Comparison of ENCODE assay signal across 17 cellular contexts in genomic region chr9:72207278-72207677, GRCh38. TPM values are rescaled to one million over a fixed set of nuclear protein-coding genes. Genes with fewer than 3 reads are reported as not detected.
DNase-seq lines count a peak whose midpoint lies in the region; ATAC-seq and TF ChIP-seq lines count a peak whose summit lies in the region.
"Had no signal": no experiment of that assay in that cellular context is flagged by ENCODE, and none has a peak within 500 bp of the region (broad histone marks: within the 10 kb centered on the region; RNA-seq: fewer than 3 reads in every experiment).

No MANE protein-coding gene starts in this region.

- H3K9me3 Mint-ChIP-seq in immature natural killer cell: no peaks in the 10 kb centered on the region
- H3K9me3 Mint-ChIP-seq: activated naive CD4-positive, alpha-beta T cell treated with anti-CD3 and anti-CD28 coated beads, Interleukin-2, amount 50 U/mL, for 24 hours had no signal

- H3K4me1 Mint-ChIP-seq in immature natural killer cell: no peaks in the 10 kb centered on the region
- H3K4me1 Mint-ChIP-seq: activated CD8-positive, alpha-beta memory T cell treated with anti-CD3 and anti-CD28 coated beads, Interleukin-2, amount 10 ng/mL, durations not matched to agents 7 days and 5 days; activated naive CD4-positive, alpha-beta T cell treated with anti-CD3 and anti-CD28 coated beads, Interleukin-2, amount 50 U/mL, for 24 hours had no signal

- no peaks in the 10 kb centered on the region for H3K9me3 ChIP-seq in mucosa of descending colon
- H3K9me3 ChIP-seq: neutrophil, thoracic aorta had no signal

- no peaks in the 10 kb centered on the region for H3K4me1 ChIP-seq in mucosa of descending colon (ENCODE audit: low read depth)

- ATAC-seq in GM19043 (IDR thresholded peaks at IDR 0.05; ENCODE audit: low read depth, unreplicated experiment): peak; percentile 52
- peak; percentile 50 for ATAC-seq in GM21737 (IDR thresholded peaks at IDR 0.05; ENCODE audit: unreplicated experiment)
- peak; percentile 71 for ATAC-seq in HG03196 (IDR thresholded peaks at IDR 0.05; ENCODE audit: unreplicated experiment)
- ATAC-seq in mucosa of descending colon: peak; percentile 16
- ATAC-seq: activated CD8-positive, alpha-beta memory T cell treated with anti-CD3 and anti-CD28 coated beads, Interleukin-2, amount 10 ng/mL, durations not matched to agents 7 days and 5 days had no signal

- peaks cover 4 to 5% (median 4%) of the 10 kb centered on the region in 3 donors for H3K27me3 Mint-ChIP-seq in immature natural killer cell (ENCODE audit: low read depth in 3 of 3)

- H3K36me3 Mint-ChIP-seq in immature natural killer cell: no peaks in the 10 kb centered on the region
- H3K36me3 Mint-ChIP-seq: activated CD8-positive, alpha-beta memory T cell treated with anti-CD3 and anti-CD28 coated beads, Interleukin-2, amount 10 ng/mL, durations not matched to agents 7 days and 5 days; activated naive CD4-positive, alpha-beta T cell treated with anti-CD3 and anti-CD28 coated beads, Interleukin-2, amount 50 U/mL, for 24 hours had no signal

- no peak for TF ChIP-seq CTCF in mucosa of descending colon (IDR thresholded peaks at IDR 0.05)

- DNase-seq in mucosa of descending colon (no peak), immature natural killer cell (no peak), NCI-H510A treated with DMSO at 0.1 percent for 48 hours (lab: John Stamatoyannopoulos, UW) (no peak)
- no peak for DNase-seq in stimulated activated CD4-positive, alpha-beta T cell treated with anti-CD3 and anti-CD28 coated beads, Interleukin-1b, Interleukin-23, amount 100 ng/mL, for 48 hours
- DNase-seq: activated CD8-positive, alpha-beta memory T cell treated with anti-CD3 and anti-CD28 coated beads, Interleukin-2, amount 10 ng/mL, durations not matched to agents 7 days and 5 days; GOT3; NCI-H446 had no signal

- H3K27ac Mint-ChIP-seq in immature natural killer cell: no peak overlapping the region
- H3K27ac Mint-ChIP-seq: activated CD8-positive, alpha-beta memory T cell treated with anti-CD3 and anti-CD28 coated beads, Interleukin-2, amount 10 ng/mL, durations not matched to agents 7 days and 5 days; activated naive CD4-positive, alpha-beta T cell treated with anti-CD3 and anti-CD28 coated beads, Interleukin-2, amount 50 U/mL, for 24 hours had no signal

- H3K4me3 Mint-ChIP-seq in immature natural killer cell: no peak overlapping the region
- H3K4me3 Mint-ChIP-seq: activated CD8-positive, alpha-beta memory T cell treated with anti-CD3 and anti-CD28 coated beads, Interleukin-2, amount 10 ng/mL, durations not matched to agents 7 days and 5 days; activated naive CD4-positive, alpha-beta T cell treated with anti-CD3 and anti-CD28 coated beads, Interleukin-2, amount 50 U/mL, for 24 hours had no signal

- H3K36me3 ChIP-seq in mucosa of descending colon (ENCODE audit: low read depth): no peaks in the 10 kb centered on the region
- H3K36me3 ChIP-seq: cardiac muscle cell, neutrophil, thoracic aorta had no signal

- intact Hi-C loops in mucosa of descending colon (cut with DNase I, micrococcal nuclease): no loop called here

- H3K4me3 ChIP-seq in mucosa of descending colon: no peak overlapping the region
- H3K4me3 ChIP-seq: cardiac muscle cell, lung, thoracic aorta had no signal

RNA-seq across cellular contexts. Expression of gene GDA, which starts 58.0 kb away (rescaled TPM):
- 10 to 100 TPM; 28.7 to 65.5 (median 30.1) TPM for total RNA-seq in mucosa of descending colon
- polyA plus RNA-seq in immature natural killer cell: not detected
- total RNA-seq: activated CD8-positive, alpha-beta memory T cell treated with anti-CD3 and anti-CD28 coated beads, Interleukin-2, amount 10 ng/mL, durations not matched to agents 7 days and 5 days; endothelial cell of umbilical vein; MCF 10A; thoracic aorta had no signal
- polyA plus RNA-seq: endothelial cell of umbilical vein had no signal

Comparison
In these comparisons a context has a peak if more than half of its experiments do, and no peak if none do; other contexts are left out.
1. ATAC-seq: peak in every context shown above with its lines; median percentile 71 in HG03196; 52 in GM19043; 50 in GM21737; 16 in mucosa of descending colon.